8 cellular contexts compared by ENCODE assay signal in genomic region chr22:46150615-46151423, GRCh38. TPM values are rescaled to one million over a fixed set of nuclear protein-coding genes. Genes with fewer than 3 reads are reported as not detected.
DNase-seq lines count a peak whose midpoint lies in the region; ATAC-seq and TF ChIP-seq lines count a peak whose summit lies in the region.

No MANE protein-coding gene starts in this region.

- H3K27ac ChIP-seq in RWPE1 (peak overlapping the region; percentile 62), left ventricle myocardium inferior (replicated peaks) (peak overlapping the region; percentile 92)

- H3K4me1 ChIP-seq in left ventricle myocardium inferior: peaks cover 86% of the 10 kb centered on the region

- H3K4me3 ChIP-seq in left ventricle myocardium inferior: peak overlapping the region; percentile 84

- TF ChIP-seq CTCF in RWPE1 (conservative IDR thresholded peaks at IDR 0.05; ENCODE audit: low read depth) (no peak), left ventricle myocardium inferior (IDR thresholded peaks at IDR 0.05; ENCODE audit: borderline replicate concordance) (no peak)

- intact Hi-C loops in left ventricle myocardium inferior (cut with micrococcal nuclease) (no loop called here), sciatic nerve (cut with DNase I) (no loop called here)

- H3K27me3 ChIP-seq in left ventricle myocardium inferior (ENCODE audit: low read depth): no peaks in the 10 kb centered on the region

- peaks cover 19% of the 10 kb centered on the region for H3K36me3 ChIP-seq in left ventricle myocardium inferior

- CTCF ChIA-PET in RWPE1 (lab: Yijun Ruan, JAX): interaction anchor here (0.7 kb wide), 1 partner anchor 145 kb away, joined by 4 read pairs; no protein-coding TSS in a partner anchor

- ATAC-seq in GM18498 (IDR thresholded peaks at IDR 0.05; ENCODE audit: unreplicated experiment): peak; percentile 35
- peak; percentile 39 for ATAC-seq in HG02798 (IDR thresholded peaks at IDR 0.05; ENCODE audit: poor library complexity, unreplicated experiment)
- peak; percentile 4 for ATAC-seq in sciatic nerve

- POLR2A ChIA-PET in RWPE1 (lab: Yijun Ruan, JAX; ENCODE audit: low non-redundant PET): no interaction called here

- H3K9me3 ChIP-seq in left ventricle myocardium inferior (replicated peaks): no peaks in the 10 kb centered on the region

- DNase-seq in RWPE1 (ENCODE audit: low spot score) (no peak), left ventricle myocardium inferior (no peak), sciatic nerve (ENCODE audit: low spot score) (peak; percentile 77), SW 1271 (lab: John Stamatoyannopoulos, UW) (no peak), NCI-H1436 treated with DMSO at 0.1 percent for 48 hours (lab: John Stamatoyannopoulos, UW) (no peak)
- peak; percentile 61 for DNase-seq in activated naive CD4-positive, alpha-beta T cell treated with anti-CD3 and anti-CD28 coated beads, Interleukin-2, amount 50 U/mL, for 16 hours

RNA-seq across cellular contexts. Expression of gene PPARA, which starts 0.5 kb away (rescaled TPM):
- 101 TPM for total RNA-seq in left ventricle myocardium inferior
- 39.2 TPM for total RNA-seq in sciatic nerve

Comparison
In these comparisons a context has a peak if more than half of its experiments do, and no peak if none do; other contexts are left out.
1. DNase-seq: peak in activated naive CD4-positive, alpha-beta T cell treated with anti-CD3 and anti-CD28 coated beads, Interleukin-2, amount 50 U/mL, for 16 hours (single experiment) and sciatic nerve (single experiment); none in RWPE1 (single experiment), left ventricle myocardium inferior (single experiment), SW 1271 (0 of 2) and NCI-H1436 treated with DMSO at 0.1 percent for 48 hours (single experiment).
2. Peak in every context shown above with its lines, with median percentiles within 50 percentile points of each other: ATAC-seq.